Comparison of ENCODE assay signal across 33 cellular contexts in genomic region chr10:47268696-47269095, GRCh38. TPM values are rescaled to one million over a fixed set of nuclear protein-coding genes. Genes with fewer than 3 reads are reported as not detected.
"Had no signal": no experiment of that assay in that cellular context is flagged by ENCODE, and none has a peak within 500 bp of the region (broad histone marks: within the 10 kb centered on the region; RNA-seq: fewer than 3 reads in every experiment).

No MANE protein-coding gene starts in this region.

- DNase-seq: activated CD4-positive, alpha-beta T cell treated with anti-CD3 and anti-CD28 coated beads for 1 hour; activated CD4-positive, alpha-beta T cell treated with anti-CD3 and anti-CD28 coated beads, Interleukin-2, amount 10 ng/mL, durations not matched to agents 7 days and 5 days; activated CD4-positive, alpha-beta T cell treated with anti-CD3 and anti-CD28 coated beads, Interleukin-2, amount 50 U/mL, for 48 hours; activated CD4-positive, CD25-positive, alpha-beta regulatory T cell; activated gamma-delta T cell treated with Interleukin-2 at 50 U/mL for 16 hours; activated naive CD4-positive, alpha-beta T cell treated with anti-CD3 and anti-CD28 coated beads for 36 hours; amniotic stem cell; aorta; brain microvascular endothelial cell; central memory CD4-positive, alpha-beta T cell; KBM-7; NCI-H1105; NCI-H1417 treated with DMSO at 0.1 percent for 48 hours; NCI-H1694; NCI-H2029; NCI-H345; NCI-H524 treated with DMSO at 0.1 percent for 48 hours; SHP77; SJCRH30; T1000 had no signal

- H3K4me3 ChIP-seq: SJCRH30, SK-N-MC had no signal

- H3K27me3 Mint-ChIP-seq: activated CD4-positive, alpha-beta T cell treated with anti-CD3 and anti-CD28 coated beads, Interleukin-2, amount 10 ng/mL, durations not matched to agents 7 days and 5 days had no signal

- H3K27ac Mint-ChIP-seq: activated CD4-positive, alpha-beta T cell treated with anti-CD3 and anti-CD28 coated beads, Interleukin-2, amount 10 ng/mL, durations not matched to agents 7 days and 5 days; activated naive CD4-positive, alpha-beta T cell treated with anti-CD3 and anti-CD28 coated beads for 36 hours; activated naive CD4-positive, alpha-beta T cell treated with anti-CD3 and anti-CD28 coated beads, Interleukin-2, amount 50 U/mL, for 72 hours; activated T-helper 2 cell treated with anti-CD3 and anti-CD28 coated beads, Interferon-gamma antibody, Interleukin-2, Interleukin-4, amounts not matched to agents 10 μg/mL and 5 μg/mL and 100 μg/mL, durations not matched to agents 14 hours and 24 hours and 36 hours; IgD-negative memory B cell had no signal

- H3K4me3 Mint-ChIP-seq: activated CD4-positive, alpha-beta T cell treated with anti-CD3 and anti-CD28 coated beads, Interleukin-2, amount 10 ng/mL, durations not matched to agents 7 days and 5 days; activated naive CD4-positive, alpha-beta T cell treated with anti-CD3 and anti-CD28 coated beads for 36 hours; IgD-negative memory B cell had no signal

- H3K27me3 ChIP-seq: brain microvascular endothelial cell, SJCRH30 had no signal

- ATAC-seq: activated naive CD4-positive, alpha-beta T cell treated with anti-CD3 and anti-CD28 coated beads, Interleukin-2, amount 50 U/mL, for 72 hours; Panc1 had no signal

- H3K36me3 ChIP-seq: brain microvascular endothelial cell, SJCRH30, WERI-Rb-1 had no signal

- H3K4me1 ChIP-seq: SJCRH30 had no signal

- H3K9me3 ChIP-seq: SJCRH30 had no signal

- H3K27ac ChIP-seq: brain microvascular endothelial cell, SJCRH30, SK-N-MC, WERI-Rb-1 had no signal

RNA-seq across cellular contexts. Expression of gene GDF10, which starts 31.3 kb away (rescaled TPM):
- total RNA-seq: MCF 10A; NCI-H460; RPMI7951; SJCRH30; T-helper 1 cell treated with Interleukin-12 subunit alpha and Interleukin-12 subunit beta and Interleukin-4 antibody, amounts not matched to agents 30 ng/mL and 1 ng/mL, for 36 hours; T-helper 2 cell treated with Interferon-gamma antibody and Interleukin-4, amounts not matched to agents 100 ng/mL and 5 ng/mL, for 36 hours had no signal
- polyA plus RNA-seq: IgD-negative memory B cell had no signal

RNA-seq across cellular contexts. Expression of gene GDF2, which starts 53.6 kb away (rescaled TPM):
- total RNA-seq: activated CD4-positive, alpha-beta T cell treated with anti-CD3 and anti-CD28 coated beads, Interleukin-2, amount 10 ng/mL, durations not matched to agents 7 days and 5 days; activated CD8-positive, alpha-beta memory T cell treated with anti-CD3 and anti-CD28 coated beads for 36 hours; activated naive CD4-positive, alpha-beta T cell treated with anti-CD3 and anti-CD28 coated beads for 36 hours; activated naive CD4-positive, alpha-beta T cell treated with anti-CD3 and anti-CD28 coated beads, Interleukin-2, amount 50 U/mL, for 72 hours; activated T-helper 2 cell treated with anti-CD3 and anti-CD28 coated beads, Interferon-gamma antibody, Interleukin-2, Interleukin-4, amounts not matched to agents 10 μg/mL and 5 μg/mL and 100 μg/mL, durations not matched to agents 14 hours and 24 hours and 36 hours; aorta; cerebellum; MCF 10A; NCI-H460; RPMI7951; SJCRH30; T-helper 1 cell treated with Interleukin-12 subunit alpha and Interleukin-12 subunit beta and Interleukin-4 antibody, amounts not matched to agents 30 ng/mL and 1 ng/mL, for 36 hours; T-helper 2 cell treated with Interferon-gamma antibody and Interleukin-4, amounts not matched to agents 100 ng/mL and 5 ng/mL, for 36 hours had no signal
- polyA plus RNA-seq: aorta, IgD-negative memory B cell had no signal
